14 cellular contexts compared by ENCODE assay signal in the genomic region with DNA sequence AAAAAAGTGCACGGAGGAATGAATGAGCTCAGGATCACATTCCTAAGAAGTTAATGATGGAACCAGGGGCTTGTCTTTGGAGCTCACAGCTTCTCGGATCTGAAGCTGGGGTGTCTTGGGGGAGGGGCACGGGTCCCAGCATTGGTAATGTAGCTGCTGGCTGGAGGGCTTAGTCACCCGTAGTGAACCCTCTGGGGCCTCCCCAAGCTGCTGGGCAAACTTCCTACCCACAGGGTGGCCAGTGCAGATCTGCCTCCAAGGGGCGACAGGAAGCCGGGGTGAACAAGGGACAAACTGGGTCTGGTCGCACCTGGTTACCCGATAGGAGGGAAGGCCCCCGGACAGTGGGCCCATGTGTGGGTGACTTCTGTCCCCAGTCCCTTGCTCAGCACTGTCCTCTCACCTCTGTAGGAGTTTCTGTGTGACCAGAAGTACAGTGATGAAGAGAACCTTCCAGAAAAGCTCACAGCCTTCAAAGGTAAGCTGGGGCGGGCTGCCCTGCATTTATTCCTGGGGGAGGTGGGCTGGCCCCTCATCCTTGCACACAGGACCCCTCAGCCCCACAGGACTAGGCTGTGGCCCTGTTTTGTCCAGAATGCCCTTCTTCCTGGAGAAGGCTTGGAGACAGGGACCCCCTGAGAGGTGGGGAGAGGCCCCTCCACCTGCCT. TPM values are rescaled to one million over a fixed set of nuclear protein-coding genes. Genes with fewer than 3 reads are reported as not detected.
DNase-seq lines count a peak whose midpoint lies in the region; ATAC-seq and TF ChIP-seq lines count a peak whose summit lies in the region.
"Had no signal": no experiment of that assay in that cellular context is flagged by ENCODE, and none has a peak within 500 bp of the region (broad histone marks: within the 10 kb centered on the region; RNA-seq: fewer than 3 reads in every experiment).

No MANE protein-coding gene starts in this region.

- H2BK5ac ChIP-seq in H9 (ENCODE audit: insufficient read length, low read length): no peak overlapping the region

- H2AK5ac ChIP-seq in H9 (ENCODE audit: insufficient read length, low read length): no peak overlapping the region

- peaks cover 49 to 71% (median 62%) of the 10 kb centered on the region in 3 experiments for H3K36me3 Mint-ChIP-seq in H9 (ENCODE audit: insufficient read depth in 1 of 3, low read depth in 3 of 3)
- H3K36me3 Mint-ChIP-seq in naive thymus-derived CD4-positive, alpha-beta T cell: no peaks in the 10 kb centered on the region

- no peaks in the 10 kb centered on the region for H3K23me2 ChIP-seq in H9 (ENCODE audit: insufficient read length, low read depth, low read length, poor library complexity, severe bottlenecking)

- DNase-seq in H9: no peak
- DNase-seq in renal cortical epithelial cell (ENCODE audit: low read depth): peak; percentile 93
- DNase-seq in effector memory CD4-positive, alpha-beta T cell: no peak
- DNase-seq in NCI-H1694 treated with DMSO at 0.1 percent for 48 hours (lab: John Stamatoyannopoulos, UW): no peak
- DNase-seq in D341Med (ENCODE audit: low spot score): no peak
- no peak for DNase-seq in naive thymus-derived CD4-positive, alpha-beta T cell
- DNase-seq: activated CD4-positive, alpha-beta T cell treated with anti-CD3 and anti-CD28 coated beads, Interleukin-2, amount 50 U/mL, for 1 hour; activated T-cell treated with anti-CD3 and anti-CD28 coated beads, Interleukin-2, amount 50 U/mL, for 72 hours; AML-193; NCI-H187 treated with DMSO at 0.1 percent for 48 hours had no signal

- no peak overlapping the region for H3K4me3 Mint-ChIP-seq in H9
- H3K4me3 Mint-ChIP-seq in naive thymus-derived CD4-positive, alpha-beta T cell: no peak overlapping the region
- H3K4me3 Mint-ChIP-seq: activated T-cell treated with anti-CD3 and anti-CD28 coated beads, Interleukin-2, amount 50 U/mL, for 72 hours had no signal

- intact Hi-C loops in naive thymus-derived CD4-positive, alpha-beta T cell (cut with micrococcal nuclease): no loop called here

- WGBS in H9 (ENCODE audit: extremely low coverage, insufficient read length, low lambda C conversion rate): no CpG with 5 or more reads among the region's 10 CpGs

- H3K79me1 ChIP-seq in H9 (ENCODE audit: insufficient read depth, low read depth, low read length, poor library complexity, severe bottlenecking): no peaks in the 10 kb centered on the region

- H4K8ac ChIP-seq in H9 (replicated peaks; ENCODE audit: insufficient read length, low read depth, low read length): no peak overlapping the region

- H3T11ph ChIP-seq in H9 (ENCODE audit: low read length): no peak overlapping the region

- H3K36me3 ChIP-seq in iPS-20b (ENCODE audit: insufficient read depth, low read depth, low read length): peaks cover 68% of the 10 kb centered on the region
- H3K36me3 ChIP-seq in effector memory CD4-positive, alpha-beta T cell (ENCODE audit: control insufficient read depth, insufficient read depth, low read length): no peaks in the 10 kb centered on the region
- H3K36me3 ChIP-seq in naive thymus-derived CD4-positive, alpha-beta T cell (ENCODE audit: control insufficient read depth in 2 of 3, insufficient read depth in 3 of 3, low read length in 3 of 3): no peaks in the 10 kb centered on the region
- H3K36me3 ChIP-seq: right atrium auricular region had no signal

- H3K79me2 ChIP-seq in H9 (ENCODE audit: insufficient read depth, low read length): no peaks in the 10 kb centered on the region

- H2BK120ac ChIP-seq in H9 (ENCODE audit: low read depth, low read length, poor library complexity, severe bottlenecking): no peak overlapping the region

- H3K4me1 ChIP-seq in H9 (ENCODE audit: insufficient read depth, low read length): no peaks in the 10 kb centered on the region
- H3K4me1 ChIP-seq in iPS-20b (ENCODE audit: insufficient read depth, low read length): peaks cover 10% of the 10 kb centered on the region; the same call in 1 of the 2 replicates
- no peaks in the 10 kb centered on the region for H3K4me1 ChIP-seq in effector memory CD4-positive, alpha-beta T cell (ENCODE audit: control insufficient read depth, insufficient read depth, low read length, poor library complexity, severe bottlenecking)
- H3K4me1 ChIP-seq in naive thymus-derived CD4-positive, alpha-beta T cell (ENCODE audit: control insufficient read depth in 2 of 2, insufficient read depth in 2 of 2, low read length in 2 of 2): no peaks in the 10 kb centered on the region

- no peak for ATAC-seq in naive thymus-derived CD4-positive, alpha-beta T cell
- ATAC-seq: activated T-cell treated with anti-CD3 and anti-CD28 coated beads, Interleukin-2, amount 50 U/mL, for 72 hours; left lobe of liver had no signal

- POLR2A ChIA-PET in naive thymus-derived CD4-positive, alpha-beta T cell (lab: Charles Lee): no interaction called here

- H3K56ac ChIP-seq in H9 (ENCODE audit: insufficient read length, low read depth, low read length): no peak overlapping the region

- H3K18ac ChIP-seq in H9 (ENCODE audit: insufficient read length, low read depth, low read length): peak overlapping the region; percentile 53

- H3K9me3 Mint-ChIP-seq in H9: no peaks in the 10 kb centered on the region
- H3K9me3 Mint-ChIP-seq in naive thymus-derived CD4-positive, alpha-beta T cell: no peaks in the 10 kb centered on the region
- H3K9me3 Mint-ChIP-seq: activated T-cell treated with anti-CD3 and anti-CD28 coated beads, Interleukin-2, amount 50 U/mL, for 72 hours had no signal

- no peak overlapping the region for H4K5ac ChIP-seq in H9 (ENCODE audit: insufficient read length, low read depth, low read length)

- no peak overlapping the region for H3K9ac ChIP-seq in H9 (ENCODE audit: extremely low read depth, insufficient read length, low read length)
- peak overlapping the region; percentile 58; the same call in 1 of the 2 replicates for H3K9ac ChIP-seq in iPS-20b (ENCODE audit: low read depth, low read length)

- no peak overlapping the region for H4K91ac ChIP-seq in H9 (ENCODE audit: insufficient read length, low read depth, low read length)

- H2BK12ac ChIP-seq in H9 (ENCODE audit: insufficient read length, low read depth, low read length): no peak overlapping the region

- H3K4ac ChIP-seq in H9 (ENCODE audit: low read depth, low read length): no peak overlapping the region

- H2BK15ac ChIP-seq in H9 (ENCODE audit: low read depth, low read length): no peak overlapping the region

- H3K14ac ChIP-seq in H9 (ENCODE audit: insufficient read depth, low read length): no peak overlapping the region

- H3K9me3 ChIP-seq in H9 (ENCODE audit: control insufficient read depth, low read depth, low read length): no peaks in the 10 kb centered on the region
- H3K9me3 ChIP-seq in iPS-20b (ENCODE audit: insufficient read depth, low read depth, low read length): no peaks in the 10 kb centered on the region
- H3K9me3 ChIP-seq in effector memory CD4-positive, alpha-beta T cell (ENCODE audit: control insufficient read depth, low read length): no peaks in the 10 kb centered on the region
- H3K9me3 ChIP-seq in naive thymus-derived CD4-positive, alpha-beta T cell (ENCODE audit: control insufficient read depth in 2 of 3, low read length in 3 of 3): no peaks in the 10 kb centered on the region
- H3K9me3 ChIP-seq: right atrium auricular region had no signal

- no peak overlapping the region for H2BK20ac ChIP-seq in H9 (ENCODE audit: low read depth, low read length, poor library complexity, severe bottlenecking)

- H2AFZ ChIP-seq in H9 (ENCODE audit: low read length): no peak overlapping the region

- H3K4me3 ChIP-seq in iPS-20b (ENCODE audit: low read length): no peak overlapping the region
- no peak overlapping the region for H3K4me3 ChIP-seq in effector memory CD4-positive, alpha-beta T cell (ENCODE audit: insufficient read depth, low read depth, low read length, poor library complexity, severe bottlenecking)
- H3K4me3 ChIP-seq in naive thymus-derived CD4-positive, alpha-beta T cell (ENCODE audit: low read length): no peak overlapping the region
- H3K4me3 ChIP-seq: right atrium auricular region had no signal

- no peak overlapping the region for H3K4me2 ChIP-seq in H9 (ENCODE audit: insufficient read depth, insufficient read length, low read length)

- H3K27ac ChIP-seq in H9 (ENCODE audit: insufficient read length, low read depth, low read length): no peak overlapping the region
- H3K27ac ChIP-seq in angular gyrus (ENCODE audit: low read depth, low read length): peak overlapping the region; percentile 94
- H3K27ac ChIP-seq in iPS-20b (ENCODE audit: low read length): peak overlapping the region; percentile 80
- H3K27ac ChIP-seq in effector memory CD4-positive, alpha-beta T cell (ENCODE audit: insufficient read depth, low read length, poor library complexity, severe bottlenecking): no peak overlapping the region
- H3K27ac ChIP-seq in naive thymus-derived CD4-positive, alpha-beta T cell (ENCODE audit: low read depth, low read length): no peak overlapping the region
- H3K27ac ChIP-seq: right atrium auricular region had no signal

- H3K27ac Mint-ChIP-seq in H9: peak overlapping the region; percentile 65 to 87 (median 72); a peak in 5 of 7 replicates
- no peak overlapping the region for H3K27ac Mint-ChIP-seq in naive thymus-derived CD4-positive, alpha-beta T cell
- H3K27ac Mint-ChIP-seq: activated T-cell treated with anti-CD3 and anti-CD28 coated beads, Interleukin-2, amount 50 U/mL, for 72 hours had no signal

- peaks cover 2% of the 10 kb centered on the region for H4K20me1 ChIP-seq in H9 (ENCODE audit: control insufficient read depth, insufficient read depth, insufficient read length)

- TF ChIP-seq CTCF in H9 (conservative IDR thresholded peaks at IDR 0.05): no peak

- no peak overlapping the region for H3K23ac ChIP-seq in H9 (ENCODE audit: insufficient read length, low read depth, low read length)

- CTCF ChIA-PET in naive thymus-derived CD4-positive, alpha-beta T cell (lab: Charles Lee): interaction anchor here (0.6 kb wide), 1 partner anchor 47 kb away, joined by 4 read pairs; no protein-coding TSS in a partner anchor

- peaks cover 23 to 31% of the 10 kb centered on the region in 2 experiments for H3K4me1 Mint-ChIP-seq in H9
- H3K4me1 Mint-ChIP-seq in naive thymus-derived CD4-positive, alpha-beta T cell: peaks cover 0 to 2% (median 0%) of the 10 kb centered on the region in 7 donors

- H3K27me3 ChIP-seq in H9 (ENCODE audit: insufficient read depth, low read length) (no peaks in the 10 kb centered on the region), iPS-20b (ENCODE audit: insufficient read depth, low read length) (no peaks in the 10 kb centered on the region)
- no peaks in the 10 kb centered on the region for H3K27me3 ChIP-seq in effector memory CD4-positive, alpha-beta T cell (replicated peaks; ENCODE audit: control insufficient read depth, insufficient read depth, low read length, poor library complexity, severe bottlenecking)
- H3K27me3 ChIP-seq in naive thymus-derived CD4-positive, alpha-beta T cell (ENCODE audit: control insufficient read depth in 2 of 2, insufficient read depth in 2 of 2, low read length in 2 of 2): no peaks in the 10 kb centered on the region
- H3K27me3 ChIP-seq: right atrium auricular region had no signal

- no peaks in the 10 kb centered on the region for H3K27me3 Mint-ChIP-seq in H9 (ENCODE audit: low read depth)
- H3K27me3 Mint-ChIP-seq in naive thymus-derived CD4-positive, alpha-beta T cell: peaks cover 0 to 3% (median 0%) of the 10 kb centered on the region in 5 donors

RNA-seq across cellular contexts. Expression of gene NUP214, which starts 14.1 kb away (rescaled TPM):
- total RNA-seq in H9 (2021) (47.2 and 53.8 TPM in 2 replicates), renal cortical epithelial cell (11.5 and 40.6 TPM in 2 replicates)
- total RNA-seq in naive thymus-derived CD4-positive, alpha-beta T cell: 100 to 1,000 TPM in 2 of 5 experiments, 10 to 100 TPM in 3; 74.9 to 116 (median 82.6) TPM
- 10 to 100 TPM; 18.2 to 39.7 TPM for polyA plus RNA-seq in naive thymus-derived CD4-positive, alpha-beta T cell

RNA-seq across cellular contexts. Expression of gene AIF1L, which starts 15.0 kb away (rescaled TPM):
- total RNA-seq in H9 (2021) (122 and 126 TPM in 2 replicates), renal cortical epithelial cell (322 and 450 TPM in 2 replicates)
- total RNA-seq in naive thymus-derived CD4-positive, alpha-beta T cell: under 1 TPM in 4 of 5 experiments, not detected in 1; 0.17 to 0.44 (median 0.29) TPM
- polyA plus RNA-seq in naive thymus-derived CD4-positive, alpha-beta T cell: under 1 TPM; 0.10 to 0.22 TPM

Comparison
In these comparisons a context has a peak if more than half of its experiments do, and no peak if none do; other contexts are left out.
1. H3K27ac ChIP-seq: peak in angular gyrus (single experiment) and iPS-20b (single experiment); none in H9 (single experiment), effector memory CD4-positive, alpha-beta T cell (single experiment) and naive thymus-derived CD4-positive, alpha-beta T cell (single experiment).
2. H3K27ac Mint-ChIP-seq: peak in H9 (3 of 3); none in naive thymus-derived CD4-positive, alpha-beta T cell (0 of 9).
3. RNA of gene AIF1L, which starts 15.0 kb away (total RNA-seq): 322 to 450 TPM in renal cortical epithelial cell and 122 to 126 TPM in H9; 0.17 to 0.44 TPM in naive thymus-derived CD4-positive, alpha-beta T cell; every median in the first group is over 10 times any median in the second.